Comparison of ENCODE assay signal across 8 cellular contexts in the genomic region with DNA sequence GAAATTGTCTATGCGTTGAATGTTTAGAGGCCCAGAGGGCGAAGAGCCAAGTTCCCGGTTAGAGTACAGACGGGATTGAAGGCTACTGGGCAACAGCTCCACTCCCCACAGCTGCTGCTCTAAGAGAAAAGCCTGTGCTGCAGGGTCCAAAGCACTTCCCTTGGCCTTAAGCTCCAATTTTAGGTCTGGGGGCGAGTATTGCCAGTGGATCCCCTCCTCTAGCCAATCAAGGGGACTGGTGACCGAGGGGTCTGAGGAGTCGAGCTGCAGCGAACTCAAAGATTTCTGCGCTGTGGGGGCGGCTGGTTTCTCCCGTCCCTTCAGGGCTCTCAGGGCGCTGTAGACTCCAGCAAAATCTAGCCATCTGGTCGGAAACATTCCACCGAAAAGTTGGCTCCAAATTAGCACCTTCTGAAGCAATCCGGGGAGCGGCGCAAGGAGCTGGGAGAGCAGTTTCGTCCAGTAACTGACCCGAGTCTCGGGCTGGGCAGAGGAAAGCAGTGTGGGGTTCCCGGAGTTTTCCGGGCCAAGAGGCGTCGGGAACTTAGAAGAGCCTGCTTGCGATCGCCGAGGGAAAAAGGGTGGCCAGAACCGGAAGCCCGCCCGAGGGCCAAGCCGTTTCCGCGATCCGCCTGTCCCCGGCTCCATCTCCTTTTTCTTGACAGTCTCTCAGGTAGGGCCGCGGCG. TPM values are rescaled to one million over a fixed set of nuclear protein-coding genes. Genes with fewer than 3 reads are reported as not detected.
A peak's percentile ranks its signal among the peaks of the same experiment; 100 is the strongest.
DNase-seq lines count a peak whose midpoint lies in the region; ATAC-seq, FAIRE-seq and TF ChIP-seq lines count a peak whose summit lies in the region.

No MANE protein-coding gene starts in this region.

- peak; percentile 28 for ATAC-seq in HG03280 (IDR thresholded peaks at IDR 0.05; ENCODE audit: unreplicated experiment)
- peak; percentile 58 for ATAC-seq in SK-N-SH treated with all-trans-retinoic acid at 6 μM for 48 hours

- FAIRE-seq in GM19239 (lab: Jason Lieb, UNC), result peak; percentile 42

- DNase-seq in DMS 273 treated with DMSO at 0.1 percent for 48 hours (lab: John Stamatoyannopoulos, UW) (peak; percentile 40), GM19239 (ENCODE audit: insufficient read length, low spot score) (no peak), kidney tubule cell (ENCODE audit: low spot score) (peak; percentile 53), ureter (ENCODE audit: low spot score) (no peak)
- DNase-seq in central memory CD4-positive, alpha-beta T cell, result peak; percentile 19
- peak; percentile 34 for DNase-seq in stimulated activated CD8-positive, alpha-beta memory T cell treated with anti-CD3 and anti-CD28 coated beads, Interleukin-12 subunit alpha, Interleukin-12 subunit beta, amount 100 ng/mL, for 1 hour (ENCODE audit: low read depth)

TF ChIP-seq in SK-N-SH treated with all-trans-retinoic acid at 6 μM for 48 hours, 23 proteins besides CTCF, POLR2A, EP300 and RAD21:
- TF ChIP-seq ARNTL (CRISPR knock-in tag; IDR thresholded peaks at IDR 0.05; ENCODE audit: borderline replicate concordance, low read depth) (no peak), TCF4 (CRISPR knock-in tag; IDR thresholded peaks at IDR 0.05; ENCODE audit: borderline replicate concordance) (no peak), ZC3H10 (CRISPR knock-in tag; IDR thresholded peaks at IDR 0.05) (no peak), ISL1 (CRISPR knock-in tag; IDR thresholded peaks at IDR 0.05) (no peak), PPARA (CRISPR knock-in tag; IDR thresholded peaks at IDR 0.05; ENCODE audit: borderline replicate concordance) (no peak), CSDC2 (CRISPR knock-in tag; IDR thresholded peaks at IDR 0.05) (no peak), ZNF8 (CRISPR knock-in tag; IDR thresholded peaks at IDR 0.05) (no peak), ZFP3 (CRISPR knock-in tag; IDR thresholded peaks at IDR 0.05) (no peak), GLIS3 (CRISPR knock-in tag; IDR thresholded peaks at IDR 0.05) (no peak), ZFP30 (CRISPR knock-in tag; IDR thresholded peaks at IDR 0.05) (no peak), ZNF70 (CRISPR knock-in tag; IDR thresholded peaks at IDR 0.05) (no peak), BACH2 (CRISPR knock-in tag; IDR thresholded peaks at IDR 0.05; ENCODE audit: borderline replicate concordance) (no peak), ESRRG (CRISPR knock-in tag; IDR thresholded peaks at IDR 0.05) (no peak), TOX (CRISPR knock-in tag; IDR thresholded peaks at IDR 0.05; ENCODE audit: borderline replicate concordance) (no peak), OSR1 (CRISPR knock-in tag; IDR thresholded peaks at IDR 0.05) (no peak)
- TF ChIP-seq, protein P1, sequence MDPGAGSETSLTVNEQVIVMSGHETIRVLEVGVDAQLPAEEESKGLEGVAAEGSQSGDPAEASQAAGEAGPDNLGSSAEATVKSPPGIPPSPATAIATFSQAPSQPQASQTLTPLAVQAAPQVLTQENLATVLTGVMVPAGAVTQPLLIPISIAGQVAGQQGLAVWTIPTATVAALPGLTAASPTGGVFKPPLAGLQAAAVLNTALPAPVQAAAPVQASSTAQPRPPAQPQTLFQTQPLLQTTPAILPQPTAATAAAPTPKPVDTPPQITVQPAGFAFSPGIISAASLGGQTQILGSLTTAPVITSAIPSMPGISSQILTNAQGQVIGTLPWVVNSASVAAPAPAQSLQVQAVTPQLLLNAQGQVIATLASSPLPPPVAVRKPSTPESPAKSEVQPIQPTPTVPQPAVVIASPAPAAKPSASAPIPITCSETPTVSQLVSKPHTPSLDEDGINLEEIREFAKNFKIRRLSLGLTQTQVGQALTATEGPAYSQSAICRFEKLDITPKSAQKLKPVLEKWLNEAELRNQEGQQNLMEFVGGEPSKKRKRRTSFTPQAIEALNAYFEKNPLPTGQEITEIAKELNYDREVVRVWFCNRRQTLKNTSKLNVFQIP (CRISPR knock-in tag; IDR thresholded peaks at IDR 0.05; ENCODE audit: borderline replicate concordance, low read depth), result no peak
- TF ChIP-seq, protein P2, sequence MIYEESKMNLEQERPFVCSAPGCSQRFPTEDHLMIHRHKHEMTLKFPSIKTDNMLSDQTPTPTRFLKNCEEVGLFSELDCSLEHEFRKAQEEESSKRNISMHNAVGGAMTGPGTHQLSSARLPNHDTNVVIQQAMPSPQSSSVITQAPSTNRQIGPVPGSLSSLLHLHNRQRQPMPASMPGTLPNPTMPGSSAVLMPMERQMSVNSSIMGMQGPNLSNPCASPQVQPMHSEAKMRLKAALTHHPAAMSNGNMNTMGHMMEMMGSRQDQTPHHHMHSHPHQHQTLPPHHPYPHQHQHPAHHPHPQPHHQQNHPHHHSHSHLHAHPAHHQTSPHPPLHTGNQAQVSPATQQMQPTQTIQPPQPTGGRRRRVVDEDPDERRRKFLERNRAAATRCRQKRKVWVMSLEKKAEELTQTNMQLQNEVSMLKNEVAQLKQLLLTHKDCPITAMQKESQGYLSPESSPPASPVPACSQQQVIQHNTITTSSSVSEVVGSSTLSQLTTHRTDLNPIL (CRISPR knock-in tag; IDR thresholded peaks at IDR 0.05; ENCODE audit: low read depth), result no peak
- TF ChIP-seq, protein P3, sequence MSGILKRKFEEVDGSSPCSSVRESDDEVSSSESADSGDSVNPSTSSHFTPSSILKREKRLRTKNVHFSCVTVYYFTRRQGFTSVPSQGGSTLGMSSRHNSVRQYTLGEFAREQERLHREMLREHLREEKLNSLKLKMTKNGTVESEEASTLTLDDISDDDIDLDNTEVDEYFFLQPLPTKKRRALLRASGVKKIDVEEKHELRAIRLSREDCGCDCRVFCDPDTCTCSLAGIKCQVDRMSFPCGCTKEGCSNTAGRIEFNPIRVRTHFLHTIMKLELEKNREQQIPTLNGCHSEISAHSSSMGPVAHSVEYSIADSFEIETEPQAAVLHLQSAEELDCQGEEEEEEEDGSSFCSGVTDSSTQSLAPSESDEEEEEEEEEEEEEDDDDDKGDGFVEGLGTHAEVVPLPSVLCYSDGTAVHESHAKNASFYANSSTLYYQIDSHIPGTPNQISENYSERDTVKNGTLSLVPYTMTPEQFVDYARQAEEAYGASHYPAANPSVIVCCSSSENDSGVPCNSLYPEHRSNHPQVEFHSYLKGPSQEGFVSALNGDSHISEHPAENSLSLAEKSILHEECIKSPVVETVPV (CRISPR knock-in tag; IDR thresholded peaks at IDR 0.05), result no peak

RNA-seq across cellular contexts. Expression of a gene that starts 0.7 kb away (rescaled TPM):
- 59.0 TPM for total RNA-seq in ureter

RNA-seq across cellular contexts. Expression of a gene that starts 51.2 kb away (rescaled TPM):
- 61.5 TPM for total RNA-seq in ureter

Comparison
In these comparisons a context has a peak if more than half of its experiments do, and no peak if none do; other contexts are left out.
1. DNase-seq: peak in DMS 273 treated with DMSO at 0.1 percent for 48 hours (single experiment), central memory CD4-positive, alpha-beta T cell (single experiment), kidney tubule cell (single experiment) and stimulated activated CD8-positive, alpha-beta memory T cell treated with anti-CD3 and anti-CD28 coated beads, Interleukin-12 subunit alpha, Interleukin-12 subunit beta, amount 100 ng/mL, for 1 hour (single experiment); none in GM19239 (single experiment) and ureter (single experiment).